In the genomic region with DNA sequence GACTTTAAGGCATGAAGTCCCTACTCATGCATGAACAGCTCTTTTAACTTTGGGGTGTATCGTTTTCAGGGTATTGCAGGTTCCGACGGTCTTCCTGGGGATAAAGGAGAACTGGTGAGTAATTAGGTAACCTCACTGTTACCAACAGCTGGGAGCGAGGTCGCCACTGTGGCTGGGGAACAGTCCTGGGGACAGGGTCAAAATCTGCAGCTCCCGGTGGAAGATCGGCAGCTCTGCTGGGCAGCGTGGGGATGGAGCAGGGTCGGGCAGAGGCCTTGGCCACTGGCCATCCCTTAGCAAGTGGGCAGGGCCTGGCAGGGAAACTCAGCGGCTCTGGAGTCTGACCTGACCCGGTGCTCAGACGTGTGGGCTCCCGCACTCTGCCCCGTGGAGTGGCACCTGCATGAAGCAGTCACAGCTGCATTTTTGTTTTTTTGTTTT, we compare ENCODE assay signal across 9 cellular contexts. TPM values are rescaled to one million over a fixed set of nuclear protein-coding genes. Genes with fewer than 3 reads are reported as not detected.
DNase-seq lines count a peak whose midpoint lies in the region; ATAC-seq, FAIRE-seq and TF ChIP-seq lines count a peak whose summit lies in the region.
"Had no signal": no experiment of that assay in that cellular context is flagged by ENCODE, and none has a peak within 500 bp of the region (broad histone marks: within the 10 kb centered on the region; RNA-seq: fewer than 3 reads in every experiment).

No MANE protein-coding gene starts in this region.

- no peak overlapping the region for H3K27ac ChIP-seq in MM.1S (ENCODE audit: low read length)
- no peak overlapping the region for H3K27ac ChIP-seq in H1 (ENCODE audit: low read depth, low read length)
- H3K27ac ChIP-seq in upper lobe of left lung, result peak overlapping the region in 3 of 4 donors; percentile 56 to 77 (median 72)
- H3K27ac ChIP-seq: uterus had no signal

- H3K36me3 Mint-ChIP-seq in activated naive CD8-positive, alpha-beta T cell, result no peaks in the 10 kb centered on the region
- no peaks in the 10 kb centered on the region for H3K36me3 Mint-ChIP-seq in activated naive CD8-positive, alpha-beta T cell treated with anti-CD3 and anti-CD28 coated beads, Interleukin-2, amount 50 U/mL, for 24 hours (ENCODE audit: low read depth)

- no peak overlapping the region for H4K8ac ChIP-seq in H1 (ENCODE audit: extremely low read depth, insufficient read depth, low read length)

- H4K91ac ChIP-seq in H1 (replicated peaks; ENCODE audit: insufficient read length, low read length), result no peak overlapping the region

- CTCF ChIA-PET in H1 (lab: Charles Lee; ENCODE audit: partially characterized antibody), result interaction anchor here (0.6 to 3.8 kb wide), 3 partner anchors 10 to 174 kb away, joined by 3 to 22 read pairs (median 9); a partner anchor contains a TSS

- H3K56ac ChIP-seq in H1 (replicated peaks; ENCODE audit: insufficient read length, low read depth, low read length), result peak overlapping the region; percentile 26

- H3K4me3 ChIP-seq in MM.1S (ENCODE audit: low read length) (peak overlapping the region; percentile 25; the same call in 1 of the 2 replicates), H1 (ENCODE audit: extremely low read depth in 1 of 4, insufficient read depth in 2 of 4, low read depth in 3 of 4, low read length in 4 of 4) (no peak overlapping the region), upper lobe of left lung (peak overlapping the region in 2 of 4 donors; percentile 22 to 23)
- H3K4me3 ChIP-seq: uterus had no signal

- no peak overlapping the region for H2BK15ac ChIP-seq in H1 (ENCODE audit: low read length)

- peaks cover 8% of the 10 kb centered on the region for H3K4me1 Mint-ChIP-seq in activated naive CD8-positive, alpha-beta T cell (ENCODE audit: low read depth)
- H3K4me1 Mint-ChIP-seq in activated naive CD8-positive, alpha-beta T cell treated with anti-CD3 and anti-CD28 coated beads, Interleukin-2, amount 50 U/mL, for 24 hours, result peaks cover 5% of the 10 kb centered on the region

- no peak overlapping the region; the same call in 1 of the 2 replicates for H3K18ac ChIP-seq in H1 (ENCODE audit: extremely low read depth, low read length)

- peak overlapping the region; percentile 13 for H3K4me3 Mint-ChIP-seq in activated naive CD8-positive, alpha-beta T cell
- H3K4me3 Mint-ChIP-seq in activated naive CD8-positive, alpha-beta T cell treated with anti-CD3 and anti-CD28 coated beads, Interleukin-2, amount 50 U/mL, for 24 hours, result no peak overlapping the region

- H3K4me2 ChIP-seq in MM.1S (ENCODE audit: low read depth, low read length), result peak overlapping the region; percentile 72
- no peak overlapping the region for H3K4me2 ChIP-seq in H1 (ENCODE audit: insufficient read depth in 1 of 2, low read depth in 2 of 2, low read length in 2 of 2)

- FAIRE-seq in H1 (lab: Jason Lieb, UNC), result no peak

- no peaks in the 10 kb centered on the region for H3K9me2 ChIP-seq in MM.1S (replicated peaks; ENCODE audit: insufficient read depth, low read length)

- H2BK20ac ChIP-seq in H1 (ENCODE audit: low read length), result no peak overlapping the region

- H3K79me2 ChIP-seq in MM.1S (ENCODE audit: low read length) (no peaks in the 10 kb centered on the region), H1 (ENCODE audit: control insufficient read depth in 1 of 2, insufficient read depth in 2 of 2, low read length in 2 of 2) (no peaks in the 10 kb centered on the region)

- no peaks in the 10 kb centered on the region for H3K9me3 Mint-ChIP-seq in activated naive CD8-positive, alpha-beta T cell (ENCODE audit: low read depth)
- no peaks in the 10 kb centered on the region for H3K9me3 Mint-ChIP-seq in activated naive CD8-positive, alpha-beta T cell treated with anti-CD3 and anti-CD28 coated beads, Interleukin-2, amount 50 U/mL, for 24 hours

- H3K36me3 ChIP-seq in MM.1S (replicated peaks; ENCODE audit: insufficient read depth, low read length) (no peaks in the 10 kb centered on the region), H1 (ENCODE audit: control insufficient read depth in 2 of 4, insufficient read depth in 4 of 4, low read length in 3 of 4) (peaks cover 0 to 22% (median 4%) of the 10 kb centered on the region in 4 experiments; a peak in 5 of 8 replicates), upper lobe of left lung (no peaks in the 10 kb centered on the region)
- H3K36me3 ChIP-seq: uterus had no signal

- no peak overlapping the region for H3K4ac ChIP-seq in H1 (replicated peaks; ENCODE audit: insufficient read length, low read depth, low read length)

- no peak overlapping the region for H4K5ac ChIP-seq in H1 (ENCODE audit: insufficient read length, low read depth, low read length)

- no peak overlapping the region for H2BK120ac ChIP-seq in H1 (replicated peaks; ENCODE audit: low read depth, low read length)

- H4K20me1 ChIP-seq in MM.1S (ENCODE audit: insufficient read depth, low read length) (no peaks in the 10 kb centered on the region), H1 (replicated peaks in 1 of 2; ENCODE audit: control insufficient read depth in 1 of 2, insufficient read depth in 2 of 2, low read length in 2 of 2) (no peaks in the 10 kb centered on the region)

- H3K4me1 ChIP-seq in MM.1S (ENCODE audit: low read length) (peaks cover 10% of the 10 kb centered on the region), H1 (replicated peaks in 1 of 4; ENCODE audit: control insufficient read depth in 3 of 4, insufficient read depth in 4 of 4, low read length in 3 of 4) (peaks cover 0 to 10% (median 0%) of the 10 kb centered on the region in 4 experiments; a peak in 2 of 7 replicates), upper lobe of left lung (peaks cover 12 to 30% (median 20%) of the 10 kb centered on the region in 4 donors)
- H3K4me1 ChIP-seq: uterus had no signal

- ATAC-seq in activated naive CD8-positive, alpha-beta T cell treated with anti-CD3 and anti-CD28 coated beads, Interleukin-2, amount 50 U/mL, for 24 hours, result no peak
- ATAC-seq in upper lobe of left lung (ENCODE audit: low FRiP score in 2 of 2) (peak in 1 of 2 donors; percentile 13), HG02973 (IDR thresholded peaks at IDR 0.05; ENCODE audit: unreplicated experiment) (no peak)

- no peaks in the 10 kb centered on the region for H3K27me3 Mint-ChIP-seq in activated naive CD8-positive, alpha-beta T cell
- H3K27me3 Mint-ChIP-seq in activated naive CD8-positive, alpha-beta T cell treated with anti-CD3 and anti-CD28 coated beads, Interleukin-2, amount 50 U/mL, for 24 hours, result no peaks in the 10 kb centered on the region

- H2AK5ac ChIP-seq in H1 (ENCODE audit: low read depth, low read length), result no peak overlapping the region

- WGBS in H1 (ENCODE audit: extremely low coverage in 1 of 2, insufficient coverage in 1 of 2, insufficient read length in 1 of 2, insufficient replicate concordance in 2 of 2, low coverage in 1 of 2, low lambda C conversion rate in 2 of 2, missing lambda C conversion rate in 1 of 2), 2 experiments, result 92% methylated on average over 14 of the region's 14 CpGs; no CpG with 5 or more reads in 1 of the 2 experiments
- 17 to 67% methylated on average over 12 to 14 of the region's 14 CpGs for WGBS in upper lobe of left lung, 2 donors

- DNase-seq in activated naive CD8-positive, alpha-beta T cell treated with anti-CD3 and anti-CD28 coated beads, Interleukin-2, amount 50 U/mL, for 24 hours, result no peak
- DNase-seq in MM.1S, result no peak
- no peak for DNase-seq in H1 (ENCODE audit: low read depth in 1 of 2, low spot score in 2 of 2)
- DNase-seq in upper lobe of left lung, result peak; percentile 53 to 59
- no peak for DNase-seq in NCI-H128 (lab: John Stamatoyannopoulos, UW; ENCODE audit: unreplicated experiment)
- DNase-seq in iPS-NIHi11 (ENCODE audit: low spot score), result no peak
- DNase-seq: uterus had no signal

- H3K9me3 ChIP-seq in MM.1S (replicated peaks; ENCODE audit: insufficient read depth, low read length) (no peaks in the 10 kb centered on the region), H1 (ENCODE audit: insufficient read depth in 2 of 2, low read depth in 1 of 2, low read length in 1 of 2) (no peaks in the 10 kb centered on the region), upper lobe of left lung (no peaks in the 10 kb centered on the region)
- H3K9me3 ChIP-seq: uterus had no signal

- TF ChIP-seq RAD21 in H1 (IDR thresholded peaks at IDR 0.05 in 1 of 2, conservative IDR thresholded peaks at IDR 0.05 in 1 of 2; ENCODE audit: low read depth in 2 of 2, low read length in 2 of 2), result no peak

- peaks cover 13% of the 10 kb centered on the region for H3F3A ChIP-seq in MM.1S (ENCODE audit: insufficient read depth, low read length)

- H2AFZ ChIP-seq in MM.1S (ENCODE audit: low read length) (peak overlapping the region; percentile 66), H1 (ENCODE audit: low read length) (no peak overlapping the region)

- no peak for TF ChIP-seq EP300 in H1 (IDR thresholded peaks at IDR 0.05; ENCODE audit: borderline replicate concordance in 1 of 2, low read depth in 2 of 2, low read length in 2 of 2)
- no peak for TF ChIP-seq EP300 in upper lobe of left lung (IDR thresholded peaks at IDR 0.05)

- no peaks in the 10 kb centered on the region for H3K23me2 ChIP-seq in H1 (ENCODE audit: low read depth, low read length)

- no peak for TF ChIP-seq CTCF in MM.1S (IDR thresholded peaks at IDR 0.05; ENCODE audit: low read length)
- TF ChIP-seq CTCF in H1 (IDR thresholded peaks at IDR 0.05; ENCODE audit: control extremely low read depth in 1 of 3, insufficient read depth in 1 of 3, low read depth in 1 of 3, low read length in 3 of 3), result no peak
- TF ChIP-seq CTCF in upper lobe of left lung (IDR thresholded peaks at IDR 0.05), result no peak

- H3K9ac ChIP-seq in MM.1S (ENCODE audit: low read length) (no peak overlapping the region), H1 (replicated peaks in 1 of 4; ENCODE audit: extremely low read depth in 1 of 4, low read depth in 3 of 4, low read length in 3 of 4) (no peak overlapping the region)

- H2BK12ac ChIP-seq in H1 (ENCODE audit: low read depth, low read length), result no peak overlapping the region

- POLR2A ChIA-PET in H1 (lab: Charles Lee; ENCODE audit: partially characterized antibody), result interaction anchor here (0.9 to 3.5 kb wide), 5 partner anchors 9 to 16 kb away, joined by 3 to 22 read pairs (median 12); a partner anchor contains a TSS

- no peaks in the 10 kb centered on the region for H3K79me1 ChIP-seq in H1 (ENCODE audit: low read depth, low read length)

- TF ChIP-seq POLR2A in H1 (IDR thresholded peaks at IDR 0.05; ENCODE audit: control extremely low read depth in 1 of 2, low read depth in 2 of 2, low read length in 2 of 2) (no peak), upper lobe of left lung (IDR thresholded peaks at IDR 0.05) (no peak)

- no peak overlapping the region for H3K23ac ChIP-seq in H1 (ENCODE audit: insufficient read length)

- no peak overlapping the region for H2BK5ac ChIP-seq in H1 (ENCODE audit: low read depth, low read length)

- H3K27me3 ChIP-seq in MM.1S (replicated peaks; ENCODE audit: insufficient read depth, low read length) (peaks cover 57% of the 10 kb centered on the region), H1 (replicated peaks in 1 of 4; ENCODE audit: control insufficient read depth in 3 of 4, extremely low read depth in 1 of 4, insufficient read depth in 3 of 4, low read length in 3 of 4) (no peaks in the 10 kb centered on the region), upper lobe of left lung (no peaks in the 10 kb centered on the region)
- H3K27me3 ChIP-seq: uterus had no signal

- H3K14ac ChIP-seq in H1 (ENCODE audit: insufficient read length), result no peak overlapping the region

- H3K27ac Mint-ChIP-seq in activated naive CD8-positive, alpha-beta T cell, result no peak overlapping the region
- no peak overlapping the region for H3K27ac Mint-ChIP-seq in activated naive CD8-positive, alpha-beta T cell treated with anti-CD3 and anti-CD28 coated beads, Interleukin-2, amount 50 U/mL, for 24 hours

RNA-seq across cellular contexts. Expression of a gene that starts 16.1 kb away (rescaled TPM):
- total RNA-seq in H1 (2021; fragmentation: NEBNext Ultra II Directional; extraction: Animal tissue kit (Norgen Biotek cat#: 25700)), result 76.0 and 80.1 TPM in 2 replicates
- 21.7 and 39.7 TPM in 2 replicates for polyA plus RNA-seq in H1 (2011; rRNA removed)
- polyA plus RNA-seq in H1 (2011; cell fraction: cytosol; rRNA removed), result 47.5 TPM
- polyA plus RNA-seq in H1 (2011; cell fraction: nucleus; rRNA removed), result 245 TPM
- 54.7 to 62.3 TPM (median 59.2 TPM) in 4 replicates for polyA plus RNA-seq in H1 (2012, experiment 1 of 2)
- 36.6 TPM for polyA plus RNA-seq in H1 (2012, experiment 2 of 2)
- 97.2 TPM for polyA plus RNA-seq in H1 (2013, experiment 1 of 2)
- polyA plus RNA-seq in H1 (2013, experiment 2 of 2), result 86.2 TPM
- 3.3 and 4.8 TPM in 2 replicates for polyA minus RNA-seq in H1 (2011; rRNA and poly(A)+ RNA removed)
- 16.0 TPM for polyA minus RNA-seq in H1 (2011; cell fraction: cytosol; rRNA and poly(A)+ RNA removed)
- polyA minus RNA-seq in H1 (2011; cell fraction: nucleus; rRNA and poly(A)+ RNA removed), result 24.0 TPM
- 1 to 10 TPM in 4 of 6 donors, under 1 TPM in 1, not detected in 1; 0.57 to 8.4 (median 2.1) TPM for total RNA-seq in upper lobe of left lung

RNA-seq across cellular contexts. Expression of a gene that starts 28.3 kb away (rescaled TPM):
- total RNA-seq in H1 (2021; fragmentation: NEBNext Ultra II Directional; extraction: Animal tissue kit (Norgen Biotek cat#: 25700)), result 25.1 and 25.8 TPM in 2 replicates
- 13.9 and 26.7 TPM in 2 replicates for polyA plus RNA-seq in H1 (2011; rRNA removed)
- 31.1 TPM for polyA plus RNA-seq in H1 (2011; cell fraction: cytosol; rRNA removed)
- polyA plus RNA-seq in H1 (2011; cell fraction: nucleus; rRNA removed), result 31.9 TPM
- polyA plus RNA-seq in H1 (2012, experiment 1 of 2), result 14.3 to 22.7 TPM (median 20.9 TPM) in 4 replicates
- polyA plus RNA-seq in H1 (2012, experiment 2 of 2), result 14.7 TPM
- 14.1 TPM for polyA plus RNA-seq in H1 (2013, experiment 1 of 2)
- 12.8 TPM for polyA plus RNA-seq in H1 (2013, experiment 2 of 2)
- polyA minus RNA-seq in H1 (2011; rRNA and poly(A)+ RNA removed), result 9.5 and 11.2 TPM in 2 replicates
- 18.2 TPM for polyA minus RNA-seq in H1 (2011; cell fraction: cytosol; rRNA and poly(A)+ RNA removed)
- polyA minus RNA-seq in H1 (2011; cell fraction: nucleus; rRNA and poly(A)+ RNA removed), result 11.4 TPM
- total RNA-seq in upper lobe of left lung, result 100 to 1,000 TPM in 2 of 6 donors, 10 to 100 TPM in 4; 63.8 to 166 (median 74.9) TPM

RNA-seq across cellular contexts. Expression of a gene that starts 28.7 kb away (rescaled TPM):
- 15.0 and 15.6 TPM in 2 replicates for total RNA-seq in H1 (2021; fragmentation: NEBNext Ultra II Directional; extraction: Animal tissue kit (Norgen Biotek cat#: 25700))
- 4.4 and 6.2 TPM in 2 replicates for polyA plus RNA-seq in H1 (2011; rRNA removed)
- polyA plus RNA-seq in H1 (2011; cell fraction: cytosol; rRNA removed), result 8.6 TPM
- 8.7 TPM for polyA plus RNA-seq in H1 (2011; cell fraction: nucleus; rRNA removed)
- 9.0 to 10.3 TPM (median 10.0 TPM) in 4 replicates for polyA plus RNA-seq in H1 (2012, experiment 1 of 2)
- polyA plus RNA-seq in H1 (2012, experiment 2 of 2), result 4.7 TPM
- 10.2 TPM for polyA plus RNA-seq in H1 (2013, experiment 1 of 2)
- polyA plus RNA-seq in H1 (2013, experiment 2 of 2), result 9.9 TPM
- 5.1 and 5.4 TPM in 2 replicates for polyA minus RNA-seq in H1 (2011; rRNA and poly(A)+ RNA removed)
- 6.5 TPM for polyA minus RNA-seq in H1 (2011; cell fraction: cytosol; rRNA and poly(A)+ RNA removed)
- polyA minus RNA-seq in H1 (2011; cell fraction: nucleus; rRNA and poly(A)+ RNA removed), result 7.9 TPM
- total RNA-seq in upper lobe of left lung, result 1 to 10 TPM; 2.1 to 9.6 (median 7.1) TPM

RNA-seq across cellular contexts. Expression of a gene that starts 36.7 kb away (rescaled TPM):
- 16.8 and 18.7 TPM in 2 replicates for total RNA-seq in H1 (2021; fragmentation: NEBNext Ultra II Directional; extraction: Animal tissue kit (Norgen Biotek cat#: 25700))
- 15.0 and 16.7 TPM in 2 replicates for polyA plus RNA-seq in H1 (2011; rRNA removed)
- polyA plus RNA-seq in H1 (2011; cell fraction: cytosol; rRNA removed), result 16.9 TPM
- 15.2 TPM for polyA plus RNA-seq in H1 (2011; cell fraction: nucleus; rRNA removed)
- 12.4 to 15.8 TPM (median 14.1 TPM) in 4 replicates for polyA plus RNA-seq in H1 (2012, experiment 1 of 2)
- 12.8 TPM for polyA plus RNA-seq in H1 (2012, experiment 2 of 2)
- polyA plus RNA-seq in H1 (2013, experiment 1 of 2), result 12.5 TPM
- polyA plus RNA-seq in H1 (2013, experiment 2 of 2), result 13.0 TPM
- polyA minus RNA-seq in H1 (2011; rRNA and poly(A)+ RNA removed), result 9.2 and 10.4 TPM in 2 replicates
- polyA minus RNA-seq in H1 (2011; cell fraction: cytosol; rRNA and poly(A)+ RNA removed), result 7.4 TPM
- polyA minus RNA-seq in H1 (2011; cell fraction: nucleus; rRNA and poly(A)+ RNA removed), result 9.5 TPM
- 10 to 100 TPM in 2 of 6 donors, 1 to 10 TPM in 4; 6.4 to 22.0 (median 8.5) TPM for total RNA-seq in upper lobe of left lung

Comparison
In these comparisons a context has a peak if more than half of its experiments do, and no peak if none do; other contexts are left out.
1. DNase-seq: peak in upper lobe of left lung (2 of 2); none in activated naive CD8-positive, alpha-beta T cell treated with anti-CD3 and anti-CD28 coated beads, Interleukin-2, amount 50 U/mL, for 24 hours (single experiment), MM.1S (single experiment), H1 (0 of 2), NCI-H128 (single experiment) and iPS-NIHi11 (single experiment).
2. H3K27ac ChIP-seq: peak in upper lobe of left lung (3 of 4); none in MM.1S (single experiment) and H1 (single experiment).